Comparison of ENCODE assay signal across 11 cellular contexts in genomic region chr1:3597599-3597964, GRCh38. TPM values are rescaled to one million over a fixed set of nuclear protein-coding genes. Genes with fewer than 3 reads are reported as not detected.
DNase-seq lines count a peak whose midpoint lies in the region.
"Had no signal": no experiment of that assay in that cellular context is flagged by ENCODE, and none has a peak within 500 bp of the region (broad histone marks: within the 10 kb centered on the region; RNA-seq: fewer than 3 reads in every experiment).

No MANE protein-coding gene starts in this region.

- no peak overlapping the region for H3K27ac ChIP-seq in effector memory CD4-positive, alpha-beta T cell (ENCODE audit: insufficient read depth, low read length, poor library complexity, severe bottlenecking)
- H3K27ac ChIP-seq: VCaP had no signal

- peaks cover 19% of the 10 kb centered on the region for H3K4me1 ChIP-seq in effector memory CD4-positive, alpha-beta T cell (ENCODE audit: control insufficient read depth, insufficient read depth, low read length, poor library complexity, severe bottlenecking)

- peak overlapping the region; percentile 32 for H3K4me3 ChIP-seq in effector memory CD4-positive, alpha-beta T cell (ENCODE audit: insufficient read depth, low read depth, low read length, poor library complexity, severe bottlenecking)

- peak; percentile 52 for DNase-seq in activated gamma-delta T cell treated with Interleukin-2 at 50 U/mL for 16 hours
- DNase-seq in activated gamma-delta T cell (lab: John Stamatoyannopoulos, UW): no peak
- DNase-seq in MV-4-11 (lab: John Stamatoyannopoulos, UW): peak; percentile 3
- no peak for DNase-seq in effector memory CD4-positive, alpha-beta T cell
- peak; percentile 33 for DNase-seq in stimulated activated CD8-positive, alpha-beta memory T cell treated with anti-CD3 and anti-CD28 coated beads, Interleukin-4, amount 100 ng/mL, for 48 hours
- no peak for DNase-seq in LoVo (ENCODE audit: low spot score)
- no peak for DNase-seq in occipital lobe (lab: John Stamatoyannopoulos, UW)
- DNase-seq in activated CD4-positive, CD25-positive, alpha-beta regulatory T cell treated with anti-CD3 and anti-CD28 coated beads, Interleukin-2, amount 50 U/mL, for 72 hours: no peak
- DNase-seq: OCI-M1 had no signal

- no peaks in the 10 kb centered on the region for H3K36me3 ChIP-seq in effector memory CD4-positive, alpha-beta T cell (ENCODE audit: control insufficient read depth, insufficient read depth, low read length)
- H3K36me3 ChIP-seq: left lung had no signal

- no peaks in the 10 kb centered on the region for H3K9me3 ChIP-seq in effector memory CD4-positive, alpha-beta T cell (ENCODE audit: control insufficient read depth, low read length)
- H3K9me3 ChIP-seq: left lung had no signal

- no peaks in the 10 kb centered on the region for H3K27me3 ChIP-seq in effector memory CD4-positive, alpha-beta T cell (replicated peaks; ENCODE audit: control insufficient read depth, insufficient read depth, low read length, poor library complexity, severe bottlenecking)
- H3K27me3 ChIP-seq: left lung had no signal

RNA-seq across cellular contexts. Expression of gene MEGF6, which starts 13.7 kb away (rescaled TPM):
- total RNA-seq in occipital lobe: 6.4 TPM

RNA-seq across cellular contexts. Expression of gene TPRG1L, which starts 27.2 kb away (rescaled TPM):
- 19.0 TPM for total RNA-seq in occipital lobe

RNA-seq across cellular contexts. Expression of gene WRAP73, which starts 52.3 kb away (rescaled TPM):
- 10.8 TPM for total RNA-seq in occipital lobe

RNA-seq across cellular contexts. Expression of gene TP73, which starts 54.7 kb away (rescaled TPM):
- total RNA-seq in occipital lobe: 0.16 TPM

Comparison
In these comparisons a context has a peak if more than half of its experiments do, and no peak if none do; other contexts are left out.
1. DNase-seq: peak in activated gamma-delta T cell treated with Interleukin-2 at 50 U/mL for 16 hours (single experiment), MV-4-11 (single experiment) and stimulated activated CD8-positive, alpha-beta memory T cell treated with anti-CD3 and anti-CD28 coated beads, Interleukin-4, amount 100 ng/mL, for 48 hours (single experiment); none in activated gamma-delta T cell (single experiment), effector memory CD4-positive, alpha-beta T cell (0 of 3), LoVo (single experiment), occipital lobe (single experiment) and activated CD4-positive, CD25-positive, alpha-beta regulatory T cell treated with anti-CD3 and anti-CD28 coated beads, Interleukin-2, amount 50 U/mL, for 72 hours (single experiment).